In genomic region chr14:105490572-105491365, GRCh38 we compare ENCODE assay signal across 8 cellular contexts. TPM values are rescaled to one million over a fixed set of nuclear protein-coding genes. Genes with fewer than 3 reads are reported as not detected.
DNase-seq lines count a peak whose midpoint lies in the region; ATAC-seq and FAIRE-seq lines count a peak whose summit lies in the region.

A gene with protein sequence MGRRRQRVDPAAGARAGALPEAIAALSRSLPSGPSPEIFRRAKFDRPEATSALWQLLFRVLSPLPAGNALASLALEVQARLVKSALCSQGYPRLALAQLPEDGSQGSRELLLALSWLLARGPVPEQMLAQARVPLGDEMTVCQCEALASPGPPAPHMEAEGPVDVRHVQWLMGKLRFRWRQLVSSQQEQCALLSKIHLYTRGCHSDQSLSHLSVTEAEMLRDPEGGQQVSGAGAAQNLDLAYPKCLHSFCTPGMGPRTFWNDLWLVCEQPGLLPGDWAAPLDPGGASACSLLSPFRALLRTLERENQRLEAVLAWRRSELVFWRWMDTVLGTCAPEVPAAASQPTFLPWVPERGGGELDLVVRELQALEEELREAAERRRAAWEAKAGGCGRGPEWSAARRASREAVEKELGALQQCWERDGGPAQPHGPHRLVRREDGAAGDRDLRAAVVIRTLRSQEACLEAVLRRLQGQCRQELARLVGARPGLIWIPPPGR (plus strand): TSS chr14:105491246. CDS start chr14:105491376, 130 bp downstream.

- no peaks in the 10 kb centered on the region for H3K9me3 ChIP-seq in Karpas-422 (ENCODE audit: low read length)
- H3K9me3 ChIP-seq in muscle layer of colon (ENCODE audit: low read length) = no peaks in the 10 kb centered on the region

- H3K4me2 ChIP-seq in Karpas-422 (ENCODE audit: low read depth, low read length, poor library complexity, severe bottlenecking) = peak within 1 kb of the TSS; percentile 98

- H3K27ac Mint-ChIP-seq in activated T-cell treated with anti-CD3 and anti-CD28 coated beads, Interleukin-2, amount 50 U/mL, for 72 hours = peak within 1 kb of the TSS; percentile 89

- peaks cover 24% of the 10 kb centered on the region for H4K20me1 ChIP-seq in Karpas-422 (ENCODE audit: insufficient read depth, low read depth, low read length)

- H3K36me3 ChIP-seq in Karpas-422 (ENCODE audit: insufficient read depth, low read length) = no peaks in the 10 kb centered on the region
- no peaks in the 10 kb centered on the region for H3K36me3 ChIP-seq in muscle layer of colon (ENCODE audit: insufficient read depth, low read length)

- H3K27me3 Mint-ChIP-seq in activated T-cell treated with anti-CD3 and anti-CD28 coated beads, Interleukin-2, amount 50 U/mL, for 72 hours (ENCODE audit: low read depth) = no peaks in the 10 kb centered on the region

- H3K79me2 ChIP-seq in Karpas-422 (ENCODE audit: low read length) = peaks cover 8% of the 10 kb centered on the region

- H3K9me3 Mint-ChIP-seq in activated T-cell treated with anti-CD3 and anti-CD28 coated beads, Interleukin-2, amount 50 U/mL, for 72 hours = no peaks in the 10 kb centered on the region

- DNase-seq in Daoy (ENCODE audit: low read depth) = peak; percentile 100
- DNase-seq in Karpas-422 = peak; percentile 100
- peak; percentile 98 for DNase-seq in RCC 7860 (ENCODE audit: low spot score)
- DNase-seq in activated T-cell treated with anti-CD3 and anti-CD28 coated beads, Interleukin-2, amount 50 U/mL, for 72 hours = peak; percentile 99
- DNase-seq in stimulated activated CD8-positive, alpha-beta memory T cell treated with anti-CD3 and anti-CD28 coated beads, Interleukin-7, amount 100 ng/mL, for 24 hours (ENCODE audit: low read depth) = peak; percentile 96

- H3K9ac ChIP-seq in Karpas-422 (ENCODE audit: low read length) (peak within 1 kb of the TSS; percentile 95), muscle layer of colon (ENCODE audit: low read length) (no peak within 1 kb of the TSS)

- ATAC-seq in GM21825 (IDR thresholded peaks at IDR 0.05; ENCODE audit: unreplicated experiment) (peak; percentile 54), esophagus mucosa (peak; percentile 84)
- peak; percentile 77 to 79 for ATAC-seq in activated T-cell treated with anti-CD3 and anti-CD28 coated beads, Interleukin-2, amount 50 U/mL, for 72 hours (replicated peaks in 1 of 2)

- FAIRE-seq in RCC 7860 (lab: Jason Lieb, UNC) = peak; percentile 86

- peaks cover 0 to 1% of the 10 kb centered on the region in 2 donors for H3K36me3 Mint-ChIP-seq in activated T-cell treated with anti-CD3 and anti-CD28 coated beads, Interleukin-2, amount 50 U/mL, for 72 hours (ENCODE audit: insufficient read depth in 2 of 2)

- H3K4me1 Mint-ChIP-seq in activated T-cell treated with anti-CD3 and anti-CD28 coated beads, Interleukin-2, amount 50 U/mL, for 72 hours (ENCODE audit: low read depth) = peaks cover 30% of the 10 kb centered on the region

- H3K4me3 Mint-ChIP-seq in activated T-cell treated with anti-CD3 and anti-CD28 coated beads, Interleukin-2, amount 50 U/mL, for 72 hours = peak within 1 kb of the TSS; percentile 87 to 95

- H3K9me2 ChIP-seq in Karpas-422 (replicated peaks; ENCODE audit: insufficient read depth, low read length) = no peaks in the 10 kb centered on the region

- H3K27me3 ChIP-seq in Karpas-422 (ENCODE audit: low read length) (no peaks in the 10 kb centered on the region), muscle layer of colon (ENCODE audit: control insufficient read depth in 1 of 2, insufficient read depth in 2 of 2, low read length in 2 of 2) (peaks cover 0 to 23% of the 10 kb centered on the region in 2 donors)

- H3K4me3 ChIP-seq in Karpas-422 (ENCODE audit: low read length) (peak within 1 kb of the TSS; percentile 94), muscle layer of colon (ENCODE audit: low read depth in 1 of 2, low read length in 2 of 2) (peak within 1 kb of the TSS; percentile 49 to 61)

- peaks cover 53% of the 10 kb centered on the region for H3K4me1 ChIP-seq in Karpas-422 (ENCODE audit: low read length)
- H3K4me1 ChIP-seq in muscle layer of colon (ENCODE audit: insufficient read depth, low read length) = peaks cover 16% of the 10 kb centered on the region

- H2AFZ ChIP-seq in Karpas-422 (ENCODE audit: low read length) = peak within 1 kb of the TSS; percentile 94; the same call in 1 of the 2 replicates

- H3K27ac ChIP-seq in Karpas-422 (ENCODE audit: low read length) = peak within 1 kb of the TSS; percentile 81
- H3K27ac ChIP-seq in muscle layer of colon (ENCODE audit: low read depth, low read length) = peak within 1 kb of the TSS; percentile 82

RNA-seq across cellular contexts. Expression of the gene that starts here (rescaled TPM):
- total RNA-seq in Daoy (2014; rRNA removed; shearing (Covaris generic)) = 61.9 and 73.5 TPM in 2 replicates
- 9.8 and 35.6 TPM in 2 replicates for total RNA-seq in Karpas-422 (2014; rRNA removed; shearing (Covaris generic); ENCODE audit: low replicate concordance)
- total RNA-seq in activated T-cell treated with anti-CD3 and anti-CD28 coated beads, Interleukin-2, amount 50 U/mL, for 72 hours = 10 to 100 TPM; 33.0 to 36.9 TPM
- total RNA-seq in esophagus mucosa = 8.9 TPM

Comparison
In these comparisons a context has a peak if more than half of its experiments do, and no peak if none do; other contexts are left out.
1. Peak in every context shown above with its lines: DNase-seq, ATAC-seq, H3K4me3 ChIP-seq and H3K27ac ChIP-seq.